In the genomic region with DNA sequence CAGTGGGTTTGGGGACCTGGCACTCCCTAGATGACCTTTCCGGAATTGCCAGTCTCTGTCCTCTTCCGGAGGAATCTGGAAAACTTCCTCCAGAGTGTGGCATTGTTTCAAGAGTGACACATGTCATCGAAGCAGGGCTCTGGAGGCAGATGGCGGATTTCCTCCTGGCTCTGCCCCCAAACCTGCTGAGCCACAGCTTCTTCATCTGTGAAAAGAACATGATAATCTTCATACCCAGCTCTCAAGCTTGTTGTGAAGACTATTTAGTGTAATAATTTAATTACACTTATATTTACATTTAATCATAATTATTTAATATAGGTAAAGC, we compare ENCODE assay signal across 14 cellular contexts. TPM values are rescaled to one million over a fixed set of nuclear protein-coding genes. Genes with fewer than 3 reads are reported as not detected.
DNase-seq lines count a peak whose midpoint lies in the region; ATAC-seq and TF ChIP-seq lines count a peak whose summit lies in the region.
"Had no signal": no experiment of that assay in that cellular context is flagged by ENCODE, and none has a peak within 500 bp of the region (broad histone marks: within the 10 kb centered on the region; RNA-seq: fewer than 3 reads in every experiment).

No MANE protein-coding gene starts in this region.

- no peaks in the 10 kb centered on the region for H3K4me1 Mint-ChIP-seq in activated T-helper 17 cell treated with anti-CD3 and anti-CD28 coated beads, Interleukin-2, amount 50 U/mL, for 72 hours

- peak overlapping the region in 9 of 11 experiments; percentile 14 to 63 (median 53); a peak in 15 of 22 replicates for H3K27ac ChIP-seq in BLaER1 treated with 17β-estradiol and CSF1 and Interleukin-3, amounts not matched to agents 10 nM and 100 nM
- no peak overlapping the region for H3K27ac ChIP-seq in osteoblast (ENCODE audit: low read depth, low read length)
- H3K27ac ChIP-seq: foreskin keratinocyte had no signal

- no peaks in the 10 kb centered on the region for H3K9me3 Mint-ChIP-seq in activated T-helper 17 cell treated with anti-CD3 and anti-CD28 coated beads, Interleukin-2, amount 50 U/mL, for 72 hours
- H3K9me3 Mint-ChIP-seq: activated naive CD4-positive, alpha-beta T cell treated with anti-CD3 and anti-CD28 coated beads, Interleukin-2, amount 10 ng/mL, durations not matched to agents 7 days and 5 days had no signal

- H3K36me3 Mint-ChIP-seq in activated T-helper 17 cell treated with anti-CD3 and anti-CD28 coated beads, Interleukin-2, amount 50 U/mL, for 72 hours (ENCODE audit: low read depth), result no peaks in the 10 kb centered on the region
- H3K36me3 Mint-ChIP-seq: activated naive CD4-positive, alpha-beta T cell treated with anti-CD3 and anti-CD28 coated beads, Interleukin-2, amount 10 ng/mL, durations not matched to agents 7 days and 5 days had no signal

- H3K27ac Mint-ChIP-seq in activated T-helper 17 cell treated with anti-CD3 and anti-CD28 coated beads, Interleukin-2, amount 50 U/mL, for 72 hours, result no peak overlapping the region
- H3K27ac Mint-ChIP-seq: activated naive CD4-positive, alpha-beta T cell treated with anti-CD3 and anti-CD28 coated beads, Interleukin-2, amount 10 ng/mL, durations not matched to agents 7 days and 5 days had no signal

- H3K9ac ChIP-seq in BLaER1 treated with 17β-estradiol and CSF1 and Interleukin-3, amounts not matched to agents 10 nM and 100 nM, result peak overlapping the region in 9 of 11 experiments; percentile 22 to 54 (median 46); a peak in 14 of 22 replicates

- H3K4me1 ChIP-seq in BLaER1 treated with 17β-estradiol and CSF1 and Interleukin-3, amounts not matched to agents 10 nM and 100 nM, result peaks cover 26 to 59% (median 41%) of the 10 kb centered on the region in 10 experiments
- no peaks in the 10 kb centered on the region for H3K4me1 ChIP-seq in osteoblast (ENCODE audit: insufficient read depth, low read length)

- peak; percentile 55 for DNase-seq in LNCaP clone FGC (ENCODE audit: low read depth)
- peak; percentile 79 for DNase-seq in cerebellar cortex (ENCODE audit: low spot score)
- DNase-seq in osteoblast (ENCODE audit: insufficient read length, low spot score, missing footprints), result peak; percentile 13
- DNase-seq in NCI-H2107 treated with DMSO at 0.1 percent for 48 hours (lab: John Stamatoyannopoulos, UW; ENCODE audit: unreplicated experiment), result no peak
- DNase-seq in activated CD4-positive, alpha-beta T cell treated with anti-CD3 and anti-CD28 coated beads, Interleukin-2, amount 50 U/mL, for 4 hours, result no peak
- DNase-seq: activated naive CD4-positive, alpha-beta T cell treated with anti-CD3 and anti-CD28 coated beads, Interleukin-2, amount 10 ng/mL, durations not matched to agents 7 days and 5 days; Calu3; foreskin keratinocyte; mucosa of descending colon; NCI-H1048; occipital lobe; T-helper 2 cell had no signal

- no peak for ATAC-seq in activated T-helper 17 cell treated with anti-CD3 and anti-CD28 coated beads, Interleukin-2, amount 50 U/mL, for 72 hours (replicated peaks)
- ATAC-seq: foreskin keratinocyte had no signal

- H3K27me3 Mint-ChIP-seq in activated T-helper 17 cell treated with anti-CD3 and anti-CD28 coated beads, Interleukin-2, amount 50 U/mL, for 72 hours, result no peaks in the 10 kb centered on the region

- no peak overlapping the region for H3K4me3 ChIP-seq in BLaER1 treated with 17β-estradiol and CSF1 and Interleukin-3, amounts not matched to agents 10 nM and 100 nM
- H3K4me3 ChIP-seq in LNCaP clone FGC (ENCODE audit: low read depth, low read length) (no peak overlapping the region), osteoblast (ENCODE audit: insufficient read depth, low read length) (no peak overlapping the region)
- H3K4me3 ChIP-seq: mucosa of descending colon had no signal

- H3K79me2 ChIP-seq in osteoblast (ENCODE audit: insufficient read depth, low read length), result no peaks in the 10 kb centered on the region

- peak overlapping the region; percentile 30 to 86 (median 61) for H3K4me2 ChIP-seq in BLaER1 treated with 17β-estradiol and CSF1 and Interleukin-3, amounts not matched to agents 10 nM and 100 nM
- no peak overlapping the region for H3K4me2 ChIP-seq in osteoblast (ENCODE audit: insufficient read depth, low read length)

- no peaks in the 10 kb centered on the region for H4K20me1 ChIP-seq in BLaER1 treated with 17β-estradiol and CSF1 and Interleukin-3, amounts not matched to agents 10 nM and 100 nM
- H4K20me1 ChIP-seq in osteoblast (ENCODE audit: insufficient read depth, low read length), result no peaks in the 10 kb centered on the region

- no peak overlapping the region for H2AFZ ChIP-seq in osteoblast (ENCODE audit: low read length)

- H3K4me3 Mint-ChIP-seq in activated T-helper 17 cell treated with anti-CD3 and anti-CD28 coated beads, Interleukin-2, amount 50 U/mL, for 72 hours, result no peak overlapping the region
- H3K4me3 Mint-ChIP-seq: activated naive CD4-positive, alpha-beta T cell treated with anti-CD3 and anti-CD28 coated beads, Interleukin-2, amount 10 ng/mL, durations not matched to agents 7 days and 5 days had no signal

- TF ChIP-seq CTCF in LNCaP clone FGC (IDR thresholded peaks at IDR 0.05; ENCODE audit: control insufficient read depth, extremely low read depth, insufficient read depth), result no peak
- no peak for TF ChIP-seq CTCF in osteoblast (IDR thresholded peaks at IDR 0.05; ENCODE audit: extremely low read depth, low read depth, low read length)

- H3K36me3 ChIP-seq in BLaER1 treated with 17β-estradiol and CSF1 and Interleukin-3, amounts not matched to agents 10 nM and 100 nM, result no peaks in the 10 kb centered on the region
- no peaks in the 10 kb centered on the region for H3K36me3 ChIP-seq in osteoblast (ENCODE audit: insufficient read depth, low read length)

- H3K9me3 ChIP-seq in BLaER1 treated with 17β-estradiol and CSF1 and Interleukin-3, amounts not matched to agents 10 nM and 100 nM (replicated peaks in 1 of 11), result no peaks in the 10 kb centered on the region
- H3K9me3 ChIP-seq in osteoblast (ENCODE audit: low read depth, low read length), result no peaks in the 10 kb centered on the region
- H3K9me3 ChIP-seq: mucosa of descending colon had no signal

- no peaks in the 10 kb centered on the region for H3K27me3 ChIP-seq in BLaER1 treated with 17β-estradiol and CSF1 and Interleukin-3, amounts not matched to agents 10 nM and 100 nM
- no peaks in the 10 kb centered on the region for H3K27me3 ChIP-seq in osteoblast (ENCODE audit: insufficient read depth, low read length)
- H3K27me3 ChIP-seq: foreskin keratinocyte had no signal

RNA-seq across cellular contexts. Expression of a gene that starts 19.7 kb away (rescaled TPM):
- 17.7 and 20.6 TPM in 2 replicates for total RNA-seq in osteoblast
- total RNA-seq in activated T-helper 17 cell treated with anti-CD3 and anti-CD28 coated beads, Interleukin-2, amount 50 U/mL, for 72 hours, result 10 to 100 TPM in 1 of 2 donors, 1 to 10 TPM in 1; 9.4 to 14.9 TPM

Comparison
In these comparisons a context has a peak if more than half of its experiments do, and no peak if none do; other contexts are left out.
1. DNase-seq: peak in LNCaP clone FGC (single experiment), cerebellar cortex (single experiment) and osteoblast (single experiment); none in NCI-H2107 treated with DMSO at 0.1 percent for 48 hours (single experiment) and activated CD4-positive, alpha-beta T cell treated with anti-CD3 and anti-CD28 coated beads, Interleukin-2, amount 50 U/mL, for 4 hours (0 of 2).